Comparison of ENCODE assay signal across 8 cellular contexts in genomic region chr12:67269632-67270578, GRCh38. TPM values are rescaled to one million over a fixed set of nuclear protein-coding genes. Genes with fewer than 3 reads are reported as not detected.
A peak's percentile ranks its signal among the peaks of the same experiment; 100 is the strongest.
DNase-seq lines count a peak whose midpoint lies in the region; ATAC-seq, FAIRE-seq and TF ChIP-seq lines count a peak whose summit lies in the region.

No MANE protein-coding gene starts in this region.

- in situ Hi-C loops in K562 (cut with MboI), result no loop called here

- ATAC-seq in K562, result peak; percentile 36

- no TSS peak for BruUV-seq in K562 (replicated peaks; lab: Mats Ljungman, UMichigan)

- intact Hi-C loops in K562 (cut with micrococcal nuclease), result no loop called here

- H3K9me2 ChIP-seq in Loucy (replicated peaks; ENCODE audit: low read depth, low read length), result no peaks in the 10 kb centered on the region

- peak overlapping the region; percentile 82 for H3K4me2 ChIP-seq in Loucy (ENCODE audit: low read depth, low read length, poor library complexity, severe bottlenecking)
- H3K4me2 ChIP-seq in K562 (ENCODE audit: insufficient read depth, low read length), result peak overlapping the region; percentile 95

- TF ChIP-seq EP300 in K562 (IDR thresholded peaks at IDR 0.05; ENCODE audit: low read length), result no peak

- 1% methylated on average over 42 of the region's 61 CpGs for WGBS in K562 (ENCODE audit: insufficient coverage, low coverage, missing lambda C conversion rate)

- FAIRE-seq in K562 (lab: Jason Lieb, UNC), result no peak

- H3K79me2 ChIP-seq in Loucy (ENCODE audit: insufficient read depth, low read length), result peaks cover 54% of the 10 kb centered on the region
- peaks cover 57% of the 10 kb centered on the region for H3K79me2 ChIP-seq in K562 (ENCODE audit: control insufficient read depth, insufficient read depth, low read length)

- H3K27me3 ChIP-seq in GM06990 (replicated peaks; ENCODE audit: control insufficient read depth, insufficient read depth, low read length) (no peaks in the 10 kb centered on the region), Loucy (ENCODE audit: insufficient read depth, low read length, poor library complexity, severe bottlenecking) (no peaks in the 10 kb centered on the region), K562 (ENCODE audit: control insufficient read depth in 2 of 2, insufficient read depth in 2 of 2, low read length in 2 of 2) (no peaks in the 10 kb centered on the region)

- DNase-seq in GM06990 (ENCODE audit: extremely low read depth, insufficient read length) (peak; percentile 73), H4 (ENCODE audit: low spot score) (peak; percentile 13), T-helper 22 cell (ENCODE audit: low read depth) (peak; percentile 34), K562 (ENCODE audit: extremely low read depth in 1 of 4, low spot score in 3 of 4) (peak; percentile 24 to 55 (median 44)), iPS-NIHi7 (ENCODE audit: extremely low spot score) (peak; percentile 45), SKM-1 (lab: John Stamatoyannopoulos, UW; ENCODE audit: unreplicated experiment) (no peak)
- peak; percentile 14 to 41 (median 21) for DNase-seq in stimulated activated CD4-positive, alpha-beta T cell treated with anti-CD3 and anti-CD28 coated beads, Interleukin-12 subunit alpha, Interleukin-12 subunit beta, amount 100 ng/mL, for 48 hours (ENCODE audit: low read depth in 2 of 3, low spot score in 1 of 3)

- peak overlapping the region; percentile 81 for H3K4me3 ChIP-seq in GM06990 (replicated peaks; ENCODE audit: low read depth, low read length)
- peak overlapping the region; percentile 78 for H3K4me3 ChIP-seq in Loucy (ENCODE audit: low read length, poor library complexity, severe bottlenecking)
- H3K4me3 ChIP-seq in K562, result peak overlapping the region; percentile 90

- H3K9me3 ChIP-seq in Loucy (ENCODE audit: insufficient read depth, low read depth, low read length), result no peaks in the 10 kb centered on the region
- 0 out of 2 replicates have a peak, but pooled peaks cover 3% of the 10 kb centered on the region for H3K9me3 ChIP-seq in K562 (replicated peaks; ENCODE audit: control insufficient read depth, insufficient read depth, low read depth, low read length)

- H3K9ac ChIP-seq in Loucy (ENCODE audit: low read depth, low read length, poor library complexity, severe bottlenecking), result peak overlapping the region; percentile 96
- H3K9ac ChIP-seq in K562 (ENCODE audit: insufficient read depth in 1 of 2, low read depth in 2 of 2, low read length in 2 of 2), result peak overlapping the region; percentile 94 to 100

- no peak for TF ChIP-seq RAD21 in K562 (CRISPR knock-in tag; conservative IDR thresholded peaks at IDR 0.05 in 1 of 2, IDR thresholded peaks at IDR 0.05 in 1 of 2)

- H3K27ac ChIP-seq in K562 (ENCODE audit: extremely low read depth, low read depth, low read length), result peak overlapping the region; percentile 100

- TF ChIP-seq CTCF in GM06990 (IDR thresholded peaks at IDR 0.05; ENCODE audit: insufficient read depth, low read length, poor library complexity, severe bottlenecking) (no peak), Loucy (conservative IDR thresholded peaks at IDR 0.05; ENCODE audit: low read length) (no peak), K562 (IDR thresholded peaks at IDR 0.05 in 2 of 3, conservative IDR thresholded peaks at IDR 0.05 in 1 of 3; ENCODE audit: insufficient read depth in 2 of 3, low read depth in 1 of 3, low read length in 3 of 3) (no peak)

- H4K20me1 ChIP-seq in Loucy (ENCODE audit: insufficient read depth, low read length, poor library complexity, severe bottlenecking) (peaks cover 53% of the 10 kb centered on the region), K562 (replicated peaks; ENCODE audit: control insufficient read depth, insufficient read depth, low read length) (peaks cover 10% of the 10 kb centered on the region; the same call in 1 of the 2 replicates)

- no peaks in the 10 kb centered on the region for H3K9me1 ChIP-seq in K562 (ENCODE audit: control insufficient read depth, insufficient read depth, low read length)

- H2AFZ ChIP-seq in Loucy (ENCODE audit: low read length) (peak overlapping the region; percentile 83), K562 (ENCODE audit: low read depth, low read length) (peak overlapping the region; percentile 100)

- H3F3A ChIP-seq in Loucy (ENCODE audit: low read depth), result no peaks in the 10 kb centered on the region

- peaks cover 44% of the 10 kb centered on the region for H3K4me1 ChIP-seq in Loucy (ENCODE audit: insufficient read depth, low read length, poor library complexity, severe bottlenecking)
- peaks cover 7 to 20% of the 10 kb centered on the region in 2 experiments for H3K4me1 ChIP-seq in K562 (replicated peaks in 1 of 2; ENCODE audit: control insufficient read depth in 2 of 2, insufficient read depth in 2 of 2, low read length in 2 of 2)

- H3K36me3 ChIP-seq in GM06990 (ENCODE audit: control insufficient read depth, insufficient read depth, low read length) (no peaks in the 10 kb centered on the region), Loucy (ENCODE audit: insufficient read depth, low read length) (0 out of 2 replicates have a peak, but pooled peaks cover 3% of the 10 kb centered on the region), K562 (ENCODE audit: control insufficient read depth, insufficient read depth, low read length) (peaks cover 9% of the 10 kb centered on the region; the same call in 1 of the 3 replicates)

- CTCF ChIA-PET in K562 (lab: Yijun Ruan, JAX; ENCODE audit: low intra/inter-chr PET ratio), result no interaction called here

- TF ChIP-seq POLR2A in K562 (conservative IDR thresholded peaks at IDR 0.05), result no peak; the same call in 1 of the 2 replicates

- POLR2A ChIA-PET in K562 (lab: Yijun Ruan, JAX), result interaction anchor here (0.5 to 3.4 kb wide), 17 partner anchors 8 to 108 kb away, joined by 3 to 27 read pairs (median 5); no protein-coding TSS in a partner anchor

TF ChIP-seq in K562, 482 proteins besides CTCF, POLR2A, EP300 and RAD21 (continues in another document):
- TF ChIP-seq RBM14 (IDR thresholded peaks at IDR 0.05; ENCODE audit: borderline replicate concordance, insufficient read depth, low read depth, low read length) (0 out of 2 replicates have a peak, but pooled peaks have one; percentile 35), ESRRA (IDR thresholded peaks at IDR 0.05; ENCODE audit: borderline replicate concordance, low read depth) (no peak), ZBTB2 (IDR thresholded peaks at IDR 0.05) (0 out of 2 replicates have a peak, but pooled peaks have one; percentile 32), RBFOX2 (IDR thresholded peaks at IDR 0.05; ENCODE audit: low read depth, low read length) (peak; percentile 78), PTBP1 (IDR thresholded peaks at IDR 0.05; ENCODE audit: low read depth, low read length) (no peak), TEAD4 (IDR thresholded peaks at IDR 0.05; ENCODE audit: low read length) (no peak), TEAD4 (CRISPR knock-in tag; IDR thresholded peaks at IDR 0.05; ENCODE audit: borderline replicate concordance) (no peak), KAT7 (CRISPR knock-in tag; IDR thresholded peaks at IDR 0.05; ENCODE audit: borderline replicate concordance) (0 out of 2 replicates have a peak, but pooled peaks have one; percentile 19), BRCA1 (IDR thresholded peaks at IDR 0.05) (no peak), BRCA1 (CRISPR knock-in tag; IDR thresholded peaks at IDR 0.05) (0 out of 2 replicates have a peak, but pooled peaks have one; percentile 31), POLR2G (IDR thresholded peaks at IDR 0.05; ENCODE audit: low read depth, low read length) (peak; percentile 75), EHMT2 (IDR thresholded peaks at IDR 0.05) (no peak), TEAD1 (CRISPR knock-in tag; IDR thresholded peaks at IDR 0.05) (peak in 1 of 2 experiments; percentile 11; a peak in 1 of 4 replicates), ZNF277 (CRISPR knock-in tag; IDR thresholded peaks at IDR 0.05; ENCODE audit: borderline replicate concordance) (no peak)

RNA-seq across cellular contexts. Expression of gene CAND1, which starts 0.7 kb away (rescaled TPM):
- 63.2 and 79.8 TPM in 2 replicates for total RNA-seq in H4 (2014; rRNA removed; shearing (Covaris generic))
- total RNA-seq in K562 (2011; cell fraction: chromatin; rRNA removed; ENCODE audit: low replicate concordance), result 52.0 and 222 TPM in 2 replicates
- total RNA-seq in K562 (2011; cell fraction: nucleolus; rRNA removed), result 26.5 and 37.0 TPM in 2 replicates
- 70.0 and 96.4 TPM in 2 replicates for total RNA-seq in K562 (2011; cell fraction: nucleoplasm; rRNA removed)
- total RNA-seq in K562 (2014; rRNA removed) (77.5 and 97.2 TPM in 2 replicates), K562 (2014; rRNA removed; fragmentation: Illumina TruSeq; extraction: Trizol) (116 and 127 TPM in 2 replicates), K562 (2015; rRNA removed; fragmentation: Illumina TruSeq; extraction: Trizol) (72.7 and 80.0 TPM in 2 replicates), K562 (2021) (142 and 144 TPM in 2 replicates)
- polyA plus RNA-seq in K562 (2011; rRNA removed) (134 and 167 TPM in 2 replicates), K562 (2014; fragmentation: Illumina TruSeq; extraction: Trizol) (50.1 and 51.3 TPM in 2 replicates), K562 (2014; fragmentation: Nextera tagmentation; extraction: Ambion mirVana) (10 to 100 TPM; 24.0 to 32.3 TPM), K562 (2014; rRNA removed) (40.7 and 43.5 TPM in 2 replicates)
- polyA plus RNA-seq in K562 (2011; cell fraction: cytosol; rRNA removed), result 20.3 and 40.9 TPM in 2 replicates
- polyA plus RNA-seq in K562 (2011; cell fraction: nucleus; rRNA removed), result 42.3 and 66.0 TPM in 2 replicates
- polyA plus RNA-seq in K562 (2012), result 47.5 and 49.5 TPM in 2 replicates
- 204 and 240 TPM in 2 replicates for polyA minus RNA-seq in K562 (2011; rRNA and poly(A)+ RNA removed)
- polyA minus RNA-seq in K562 (2011; cell fraction: cytosol; rRNA and poly(A)+ RNA removed), result 63.5 and 70.4 TPM in 2 replicates
- 53.9 and 102 TPM in 2 replicates for polyA minus RNA-seq in K562 (2011; cell fraction: nucleus; rRNA and poly(A)+ RNA removed)
